In the genomic region with DNA sequence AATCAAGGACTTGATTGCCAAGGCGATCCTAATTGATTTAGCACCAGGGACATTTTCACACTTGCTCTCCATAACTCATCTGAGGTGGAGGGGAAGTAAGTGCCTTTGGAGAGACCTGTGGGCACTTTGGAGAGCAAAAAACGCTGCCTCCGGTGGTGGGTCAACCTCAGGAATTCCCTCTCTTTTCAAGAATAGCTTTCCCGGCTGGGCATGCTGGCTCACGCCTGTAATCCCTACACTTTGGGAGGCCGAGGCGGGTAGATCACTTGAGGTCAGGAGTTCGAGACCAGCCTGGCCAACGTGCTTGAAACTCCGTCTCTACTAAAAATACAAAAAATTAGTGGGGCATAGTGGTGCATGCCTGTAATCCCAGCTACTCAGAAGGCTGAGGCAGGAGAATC, we compare ENCODE assay signal across 1 cellular context.
TF ChIP-seq lines count a peak whose summit lies in the region.

No MANE protein-coding gene starts in this region.

TF ChIP-seq in HEK293, 187 proteins besides CTCF, POLR2A, EP300 and RAD21 (continued from another document):
- TF ChIP-seq, protein P1, sequence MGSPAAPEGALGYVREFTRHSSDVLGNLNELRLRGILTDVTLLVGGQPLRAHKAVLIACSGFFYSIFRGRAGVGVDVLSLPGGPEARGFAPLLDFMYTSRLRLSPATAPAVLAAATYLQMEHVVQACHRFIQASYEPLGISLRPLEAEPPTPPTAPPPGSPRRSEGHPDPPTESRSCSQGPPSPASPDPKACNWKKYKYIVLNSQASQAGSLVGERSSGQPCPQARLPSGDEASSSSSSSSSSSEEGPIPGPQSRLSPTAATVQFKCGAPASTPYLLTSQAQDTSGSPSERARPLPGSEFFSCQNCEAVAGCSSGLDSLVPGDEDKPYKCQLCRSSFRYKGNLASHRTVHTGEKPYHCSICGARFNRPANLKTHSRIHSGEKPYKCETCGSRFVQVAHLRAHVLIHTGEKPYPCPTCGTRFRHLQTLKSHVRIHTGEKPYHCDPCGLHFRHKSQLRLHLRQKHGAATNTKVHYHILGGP (tag by site-specific recombination; IDR thresholded peaks at IDR 0.05) = 0 out of 2 replicates have a peak, but pooled peaks have one; percentile 35
